In genomic region chr7:144057954-144058353, GRCh38 we compare ENCODE assay signal across 2 cellular contexts.
TF ChIP-seq lines count a peak whose summit lies in the region.

No MANE protein-coding gene starts in this region.

TF ChIP-seq in A549, 52 proteins besides CTCF, POLR2A, EP300 and RAD21:
- TF ChIP-seq, protein P1, sequence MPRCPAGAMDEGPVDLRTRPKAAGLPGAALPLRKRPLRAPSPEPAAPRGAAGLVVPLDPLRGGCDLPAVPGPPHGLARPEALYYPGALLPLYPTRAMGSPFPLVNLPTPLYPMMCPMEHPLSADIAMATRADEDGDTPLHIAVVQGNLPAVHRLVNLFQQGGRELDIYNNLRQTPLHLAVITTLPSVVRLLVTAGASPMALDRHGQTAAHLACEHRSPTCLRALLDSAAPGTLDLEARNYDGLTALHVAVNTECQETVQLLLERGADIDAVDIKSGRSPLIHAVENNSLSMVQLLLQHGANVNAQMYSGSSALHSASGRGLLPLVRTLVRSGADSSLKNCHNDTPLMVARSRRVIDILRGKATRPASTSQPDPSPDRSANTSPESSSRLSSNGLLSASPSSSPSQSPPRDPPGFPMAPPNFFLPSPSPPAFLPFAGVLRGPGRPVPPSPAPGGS (IDR thresholded peaks at IDR 0.05): no peak
- TF ChIP-seq RCOR1 (IDR thresholded peaks at IDR 0.05; ENCODE audit: low read depth, low read length) (no peak), GATA3 (IDR thresholded peaks at IDR 0.05; ENCODE audit: borderline replicate concordance) (no peak), RARB (CRISPR knock-in tag; IDR thresholded peaks at IDR 0.05) (no peak), PHF8 (IDR thresholded peaks at IDR 0.05; ENCODE audit: borderline replicate concordance, low read depth) (no peak), JUN (IDR thresholded peaks at IDR 0.05) (no peak), RNF2 (IDR thresholded peaks at IDR 0.05; ENCODE audit: borderline replicate concordance, low read depth) (no peak), HDAC2 (IDR thresholded peaks at IDR 0.05) (no peak), KDM1A (IDR thresholded peaks at IDR 0.05; ENCODE audit: low read depth) (no peak), POLR2AphosphoS2 (conservative IDR thresholded peaks at IDR 0.05; ENCODE audit: low read length) (no peak), HEYL (CRISPR knock-in tag; IDR thresholded peaks at IDR 0.05) (no peak), HOXB5 (CRISPR knock-in tag; IDR thresholded peaks at IDR 0.05) (no peak), CHD4 (IDR thresholded peaks at IDR 0.05; ENCODE audit: borderline replicate concordance) (no peak)

TF ChIP-seq in SK-N-SH treated with all-trans-retinoic acid at 6 μM for 48 hours, 23 proteins besides CTCF, POLR2A, EP300 and RAD21:
- TF ChIP-seq ZNF70 (CRISPR knock-in tag; IDR thresholded peaks at IDR 0.05) (no peak), GLIS3 (CRISPR knock-in tag; IDR thresholded peaks at IDR 0.05) (no peak), TOX (CRISPR knock-in tag; IDR thresholded peaks at IDR 0.05; ENCODE audit: borderline replicate concordance) (no peak), RARB (CRISPR knock-in tag; IDR thresholded peaks at IDR 0.05) (no peak), POU6F1 (CRISPR knock-in tag; IDR thresholded peaks at IDR 0.05; ENCODE audit: borderline replicate concordance, low read depth) (no peak), ISL1 (CRISPR knock-in tag; IDR thresholded peaks at IDR 0.05) (no peak), ZNF565 (CRISPR knock-in tag; conservative IDR thresholded peaks at IDR 0.05; ENCODE audit: low read depth) (no peak), ZFP3 (CRISPR knock-in tag; IDR thresholded peaks at IDR 0.05) (no peak), ZC3H10 (CRISPR knock-in tag; IDR thresholded peaks at IDR 0.05) (no peak)
- TF ChIP-seq, protein P2, sequence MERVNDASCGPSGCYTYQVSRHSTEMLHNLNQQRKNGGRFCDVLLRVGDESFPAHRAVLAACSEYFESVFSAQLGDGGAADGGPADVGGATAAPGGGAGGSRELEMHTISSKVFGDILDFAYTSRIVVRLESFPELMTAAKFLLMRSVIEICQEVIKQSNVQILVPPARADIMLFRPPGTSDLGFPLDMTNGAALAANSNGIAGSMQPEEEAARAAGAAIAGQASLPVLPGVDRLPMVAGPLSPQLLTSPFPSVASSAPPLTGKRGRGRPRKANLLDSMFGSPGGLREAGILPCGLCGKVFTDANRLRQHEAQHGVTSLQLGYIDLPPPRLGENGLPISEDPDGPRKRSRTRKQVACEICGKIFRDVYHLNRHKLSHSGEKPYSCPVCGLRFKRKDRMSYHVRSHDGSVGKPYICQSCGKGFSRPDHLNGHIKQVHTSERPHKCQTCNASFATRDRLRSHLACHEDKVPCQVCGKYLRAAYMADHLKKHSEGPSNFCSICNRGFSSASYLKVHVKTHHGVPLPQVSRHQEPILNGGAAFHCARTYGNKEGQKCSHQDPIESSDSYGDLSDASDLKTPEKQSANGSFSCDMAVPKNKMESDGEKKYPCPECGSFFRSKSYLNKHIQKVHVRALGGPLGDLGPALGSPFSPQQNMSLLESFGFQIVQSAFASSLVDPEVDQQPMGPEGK (CRISPR knock-in tag; IDR thresholded peaks at IDR 0.05; ENCODE audit: borderline replicate concordance): no peak
